Comparison of ENCODE assay signal across 8 cellular contexts in genomic region chr2:190407662-190408537, GRCh38. TPM values are rescaled to one million over a fixed set of nuclear protein-coding genes. Genes with fewer than 3 reads are reported as not detected.
A peak's percentile ranks its signal among the peaks of the same experiment; 100 is the strongest.
DNase-seq lines count a peak whose midpoint lies in the region; ATAC-seq, FAIRE-seq and TF ChIP-seq lines count a peak whose summit lies in the region.

MFSD6 (plus strand) TSS chr2:190408355; CDS start chr2:190436030, 27,675 bp downstream.

- H3K9me1 ChIP-seq in IMR-90 (ENCODE audit: insufficient read depth, low read length), result no peaks in the 10 kb centered on the region

- H3K14ac ChIP-seq in IMR-90 (replicated peaks; ENCODE audit: low read depth, low read length), result no peak within 1 kb of the TSS

- H3K4ac ChIP-seq in IMR-90 (ENCODE audit: low read depth, low read length), result peak within 1 kb of the TSS; percentile 35; the same call in 1 of the 2 replicates

- dilution Hi-C loops in IMR-90 (cut with HindIII; ENCODE audit: low sequenced_read_pairs, unreplicated experiment), result no loop called here

- H2BK5ac ChIP-seq in IMR-90 (ENCODE audit: low read depth, low read length, poor library complexity, severe bottlenecking), result no peak within 1 kb of the TSS

- WGBS in IMR-90 (ENCODE audit: extremely low coverage in 2 of 2, insufficient read length in 1 of 2), 2 experiments, result 6% methylated on average over 44 of the region's 98 CpGs; no CpG with 5 or more reads in 1 of the 2 experiments
- WGBS in GM12878 (ENCODE audit: insufficient coverage, insufficient replicate concordance, low lambda C conversion rate, missing lambda C conversion rate), result 2% methylated on average over 66 of the region's 98 CpGs
- WGBS in spleen, 5 donors, result 0 to 3% (median 1%) methylated on average over 18 to 98 of the region's 98 CpGs

- H2AK5ac ChIP-seq in IMR-90 (ENCODE audit: low read depth, low read length), result no peak within 1 kb of the TSS

- H2BK15ac ChIP-seq in IMR-90 (ENCODE audit: low read depth, low read length), result no peak within 1 kb of the TSS

- intact Hi-C loops in IMR-90 (cut with micrococcal nuclease) (loop anchor here (5.0 kb wide), 2 partner anchors 59 to 89 kb away; no protein-coding TSS in a partner anchor), GM12878 (cut with micrococcal nuclease; ENCODE audit: unreplicated experiment) (loop anchor here (5.0 kb wide), 1 partner anchor 124 kb away; the partner anchor contains the start of gene NEMP2), spleen (cut with DNase I; ENCODE audit: low total_unique reads) (no loop called here)

- peak within 1 kb of the TSS; percentile 87 for H2AK9ac ChIP-seq in IMR-90 (replicated peaks; ENCODE audit: low read depth, low read length, poor library complexity)

- DNase-seq in DMS53 (lab: John Stamatoyannopoulos, UW), result peak; percentile 90
- DNase-seq in IMR-90, result no peak
- peak; percentile 47 for DNase-seq in T-helper 9 cell
- no peak for DNase-seq in GM12878 (ENCODE audit: low read depth, low spot score)
- peak; percentile 59 for DNase-seq in iPS-NIHi7 (ENCODE audit: extremely low spot score)
- peak; percentile 93 for DNase-seq in spleen
- no peak for DNase-seq in Kasumi-1 (lab: John Stamatoyannopoulos, UW)

- no peak for TF ChIP-seq RAD21 in IMR-90 (IDR thresholded peaks at IDR 0.05; ENCODE audit: low read length)
- TF ChIP-seq RAD21 in GM12878 (IDR thresholded peaks at IDR 0.05; ENCODE audit: insufficient read depth, low read depth, low read length), result 0 out of 2 replicates have a peak, but pooled peaks have one; percentile 0

- H3K4me2 ChIP-seq in IMR-90 (ENCODE audit: low read depth, low read length), result peak within 1 kb of the TSS; percentile 100
- H3K4me2 ChIP-seq in GM12878 (ENCODE audit: control insufficient read depth, insufficient read depth), result peak within 1 kb of the TSS; percentile 82

- TF ChIP-seq CTCF in IMR-90 (conservative IDR thresholded peaks at IDR 0.05; ENCODE audit: low read depth, low read length), result no peak
- 0 out of 6 replicates have a peak, but pooled peaks of 1 of the 3 experiments have one; percentile 1 for TF ChIP-seq CTCF in GM12878 (IDR thresholded peaks at IDR 0.05 in 2 of 3, conservative IDR thresholded peaks at IDR 0.05 in 1 of 3; ENCODE audit: control insufficient read depth in 2 of 3, extremely low read depth in 1 of 3, insufficient read depth in 1 of 3, low read depth in 3 of 3, low read length in 3 of 3)
- peak in 1 of 11 experiments; percentile 15 for TF ChIP-seq CTCF in spleen (IDR thresholded peaks at IDR 0.05 in 8 of 11, conservative IDR thresholded peaks at IDR 0.05 in 3 of 11)

- peak within 1 kb of the TSS; percentile 94 for H3K18ac ChIP-seq in IMR-90 (ENCODE audit: low read depth, low read length)

- H4K5ac ChIP-seq in IMR-90 (ENCODE audit: low read depth, low read length), result peak within 1 kb of the TSS; percentile 94

- no peaks in the 10 kb centered on the region for H3K36me3 ChIP-seq in IMR-90 (ENCODE audit: control insufficient read depth, insufficient read depth, low read length)
- 0 out of 4 replicates have a peak, but pooled peaks cover 0 to 2% of the 10 kb centered on the region in 2 experiments for H3K36me3 ChIP-seq in GM12878 (ENCODE audit: control insufficient read depth in 2 of 2, insufficient read depth in 2 of 2, low read length in 1 of 2)
- H3K36me3 ChIP-seq in spleen, result no peaks in the 10 kb centered on the region

- H3K9ac ChIP-seq in IMR-90 (ENCODE audit: low read depth, low read length) (peak within 1 kb of the TSS; percentile 95), GM12878 (ENCODE audit: control insufficient read depth, insufficient read depth, low read length) (peak within 1 kb of the TSS; percentile 96)

- H3K9me3 ChIP-seq in IMR-90 (ENCODE audit: control insufficient read depth, insufficient read depth, low read length), result no peaks in the 10 kb centered on the region
- no peaks in the 10 kb centered on the region for H3K9me3 ChIP-seq in GM12878 (replicated peaks; ENCODE audit: control insufficient read depth, insufficient read depth, low read length)
- H3K9me3 ChIP-seq in spleen, result no peaks in the 10 kb centered on the region

- RAD21 ChIA-PET in GM12878 (lab: Charles Lee; ENCODE audit: unreplicated experiment), result interaction anchor here (1.1 kb wide), 1 partner anchor 8 kb away, joined by 3 read pairs; no protein-coding TSS in a partner anchor

- H3K4me1 ChIP-seq in IMR-90 (ENCODE audit: control insufficient read depth, insufficient read depth, low read length), result no peaks in the 10 kb centered on the region
- H3K4me1 ChIP-seq in GM12878 (ENCODE audit: control insufficient read depth, insufficient read depth, low read length), result no peaks in the 10 kb centered on the region; the same call in 1 of the 2 replicates
- peaks cover 8 to 55% (median 39%) of the 10 kb centered on the region in 6 donors for H3K4me1 ChIP-seq in spleen

- H3K4me3 ChIP-seq in IMR-90 (ENCODE audit: insufficient read depth, low read depth, low read length) (peak within 1 kb of the TSS; percentile 99), GM12878 (peak within 1 kb of the TSS; percentile 77), spleen (peak within 1 kb of the TSS; percentile 48 to 83 (median 76))

- H3K23ac ChIP-seq in IMR-90 (ENCODE audit: low read depth, low read length), result peak within 1 kb of the TSS; percentile 87; the same call in 1 of the 2 replicates

- H3K56ac ChIP-seq in IMR-90 (ENCODE audit: extremely low read depth, insufficient read depth, low read length), result peak within 1 kb of the TSS; percentile 39; the same call in 1 of the 2 replicates

- peak; percentile 47 for ATAC-seq in GM21447 (IDR thresholded peaks at IDR 0.05; ENCODE audit: unreplicated experiment)
- peak; percentile 86 for ATAC-seq in IMR-90 (ENCODE audit: low read depth)
- ATAC-seq in GM12878, result peak; percentile 75

- H2BK120ac ChIP-seq in IMR-90 (ENCODE audit: low read depth, low read length), result peak within 1 kb of the TSS; percentile 57; the same call in 1 of the 2 replicates

- H3K79me1 ChIP-seq in IMR-90 (ENCODE audit: low read depth in 1 of 2, low read length in 2 of 2), result no peaks in the 10 kb centered on the region

- H4K91ac ChIP-seq in IMR-90 (ENCODE audit: insufficient read depth, low read depth, low read length), result no peak within 1 kb of the TSS; the same call in 1 of the 2 replicates

- H3K27me3 ChIP-seq in IMR-90 (ENCODE audit: control insufficient read depth, insufficient read depth, low read length) (peaks cover 13% of the 10 kb centered on the region; the same call in 1 of the 2 replicates), GM12878 (replicated peaks in 1 of 2; ENCODE audit: control insufficient read depth in 2 of 2, insufficient read depth in 2 of 2, low read length in 1 of 2) (no peaks in the 10 kb centered on the region), spleen (replicated peaks in 1 of 7) (peaks cover 0 to 7% (median 0%) of the 10 kb centered on the region in 7 donors)

- H2AFZ ChIP-seq in IMR-90 (replicated peaks; ENCODE audit: low read length, poor library complexity) (peak within 1 kb of the TSS; percentile 95), GM12878 (ENCODE audit: control insufficient read depth, low read depth, low read length) (peak within 1 kb of the TSS; percentile 80)

- H3K79me2 ChIP-seq in GM12878 (ENCODE audit: control insufficient read depth, insufficient read depth, low read length), result peaks cover 25% of the 10 kb centered on the region

- POLR2A ChIA-PET in IMR-90 (lab: Charles Lee; ENCODE audit: unreplicated experiment) (no interaction called here), GM12878 (lab: Charles Lee) (no interaction called here)

- SMC1A ChIA-PET in GM12878 (lab: Charles Lee; ENCODE audit: uncharacterized antibody, unreplicated experiment), result interaction anchor here (0.5 to 1.7 kb wide), 10 partner anchors 10 to 272 kb away, joined by 3 to 6 read pairs (median 3); no protein-coding TSS in a partner anchor

- in situ Hi-C loops in IMR-90 (cut with MboI; ENCODE audit: low sequenced_read_pairs), result no loop called here
- in situ Hi-C loops in GM12878 (cut with MboI), result no loop called here

- H4K8ac ChIP-seq in IMR-90 (ENCODE audit: low read depth in 2 of 2, low read length in 2 of 2), result peak within 1 kb of the TSS in 1 of 2 experiments; percentile 68; a peak in 2 of 4 replicates

- no peak for FAIRE-seq in GM12878 (lab: Jason Lieb, UNC)

- CTCF ChIA-PET in IMR-90 (lab: Yijun Ruan, JAX) (no interaction called here), GM12878 (lab: Yijun Ruan, JAX) (interaction anchor here (1.0 to 1.5 kb wide), 4 partner anchors 8 to 25 kb away, joined by 3 to 7 read pairs (median 4); no protein-coding TSS in a partner anchor)

- BruUV-seq in IMR-90 (replicated peaks; lab: Mats Ljungman, UMichigan) (no TSS peak), GM12878 (replicated peaks; lab: Mats Ljungman, UMichigan) (no TSS peak)

- H4K20me1 ChIP-seq in IMR-90 (ENCODE audit: insufficient read depth, low read length) (no peaks in the 10 kb centered on the region), GM12878 (ENCODE audit: control insufficient read depth, insufficient read depth) (no peaks in the 10 kb centered on the region)

- H2BK20ac ChIP-seq in IMR-90 (ENCODE audit: low read depth, low read length), result no peak within 1 kb of the TSS

- TF ChIP-seq POLR2A in IMR-90 (IDR thresholded peaks at IDR 0.05; ENCODE audit: low read depth, low read length) (no peak), GM12878 (IDR thresholded peaks at IDR 0.05; ENCODE audit: low read depth, low read length) (peak; percentile 17; the same call in 1 of the 2 replicates), spleen (IDR thresholded peaks at IDR 0.05) (no peak)

- TF ChIP-seq EP300 in GM12878 (IDR thresholded peaks at IDR 0.05; ENCODE audit: borderline replicate concordance in 1 of 2, control insufficient read depth in 1 of 2, low read depth in 2 of 2, low read length in 2 of 2), result no peak

- H3K27ac ChIP-seq in IMR-90 (ENCODE audit: insufficient read depth, low read length) (peak within 1 kb of the TSS; percentile 34; the same call in 1 of the 2 replicates), GM12878 (ENCODE audit: control insufficient read depth, insufficient read depth) (peak within 1 kb of the TSS; percentile 83), spleen (peak within 1 kb of the TSS; percentile 91 to 96 (median 95))

RNA-seq across cellular contexts. Expression of gene MFSD6, which starts in this region (rescaled TPM):
- total RNA-seq in IMR-90 (2012; rRNA removed) (7.7 and 8.1 TPM in 2 replicates), GM12878 (2014; rRNA removed) (38.3 and 38.6 TPM in 2 replicates), GM12878 (2014; rRNA removed; fragmentation: Illumina TruSeq; extraction: Trizol) (20.6 and 21.5 TPM in 2 replicates), GM12878 (2021) (42.6 and 44.1 TPM in 2 replicates), spleen (100 to 1,000 TPM in 2 of 7 donors, 10 to 100 TPM in 5; 31.9 to 130 (median 59.8) TPM)
- polyA plus RNA-seq in IMR-90 (2012; rRNA removed) (4.0 and 4.2 TPM in 2 replicates), GM12878 (2011; rRNA removed) (20.9 and 25.8 TPM in 2 replicates), GM12878 (2014; fragmentation: Illumina TruSeq; extraction: Trizol) (32.2 and 32.5 TPM in 2 replicates), GM12878 (2014; fragmentation: Nextera tagmentation; extraction: Ambion mirVana) (10 to 100 TPM in 1 of 2 experiments, 1 to 10 TPM in 1; 6.7 to 10.3 TPM), GM12878 (2014; rRNA removed) (26.9 and 29.5 TPM in 2 replicates), GM12878 (2016; fragmentation: Nextera tagmentation; extraction: Ambion mirVana) (10 to 100 TPM; 19.5 to 34.4 TPM), spleen (10 to 100 TPM in 1 of 3 donors, 1 to 10 TPM in 2; 5.0 to 10.1 (median 5.5) TPM)
- 2.7 and 4.8 TPM in 2 replicates for polyA plus RNA-seq in IMR-90 (2012; cell fraction: cytosol; rRNA removed)
- polyA plus RNA-seq in IMR-90 (2012; cell fraction: nucleus; rRNA removed; ENCODE audit: low replicate concordance), result 1.6 and 5.3 TPM in 2 replicates
- total RNA-seq in GM12878 (2013; cell fraction: nucleolus; rRNA removed), result 50.7 and 65.8 TPM in 2 replicates
- 12.2 TPM for polyA plus RNA-seq in GM12878 (2011; ENCODE audit: low read depth)
- 19.6 and 22.2 TPM in 2 replicates for polyA plus RNA-seq in GM12878 (2011; cell fraction: cytosol; rRNA removed)
- 12.9 and 13.6 TPM in 2 replicates for polyA plus RNA-seq in GM12878 (2011; cell fraction: nucleus; rRNA removed)
- 19.4 and 20.9 TPM in 2 replicates for polyA plus RNA-seq in GM12878 (2012)
- 37.5 and 45.6 TPM in 2 replicates for polyA minus RNA-seq in GM12878 (2011; rRNA and poly(A)+ RNA removed)
- polyA minus RNA-seq in GM12878 (2011; cell fraction: cytosol; rRNA and poly(A)+ RNA removed), result 12.7 and 12.8 TPM in 2 replicates
- polyA minus RNA-seq in GM12878 (2011; cell fraction: nucleus; rRNA and poly(A)+ RNA removed), result 23.7 and 42.4 TPM in 2 replicates

Comparison
In these comparisons a context has a peak if more than half of its experiments do, and no peak if none do; other contexts are left out.
1. DNase-seq: peak in DMS53 (single experiment), T-helper 9 cell (single experiment), iPS-NIHi7 (single experiment) and spleen (single experiment); none in IMR-90 (single experiment), GM12878 (single experiment) and Kasumi-1 (0 of 2).
2. H3K27ac ChIP-seq: peak in every context shown above with its lines; median percentile 95 in spleen; 83 in GM12878; 34 in IMR-90.
3. Peak in every context shown above with its lines, with median percentiles within 50 percentile points of each other: ATAC-seq and H3K4me3 ChIP-seq.